8 cellular contexts compared by ENCODE assay signal in genomic region chr18:11857177-11857887, GRCh38. TPM values are rescaled to one million over a fixed set of nuclear protein-coding genes. Genes with fewer than 3 reads are reported as not detected.
A peak's percentile ranks its signal among the peaks of the same experiment; 100 is the strongest.
DNase-seq lines count a peak whose midpoint lies in the region; ATAC-seq lines count a peak whose summit lies in the region.

No MANE protein-coding gene starts in this region.

- no peaks in the 10 kb centered on the region for H3K9me3 ChIP-seq in HUES6 (ENCODE audit: control insufficient read depth, insufficient read depth, low read depth, low read length)
- H3K9me3 ChIP-seq in skeletal muscle tissue (ENCODE audit: control insufficient read depth in 3 of 3, low read length in 3 of 3), result no peaks in the 10 kb centered on the region

- H3K36me3 ChIP-seq in HUES6 (ENCODE audit: control insufficient read depth, insufficient read depth, low read length) (no peaks in the 10 kb centered on the region), skeletal muscle tissue (ENCODE audit: control insufficient read depth in 3 of 3, insufficient read depth in 3 of 3, low read length in 3 of 3) (peaks cover 0 to 3% (median 0%) of the 10 kb centered on the region in 3 donors)

- H3K4me1 ChIP-seq in HUES6 (ENCODE audit: control insufficient read depth, insufficient read depth, low read length) (peaks cover 37% of the 10 kb centered on the region), skeletal muscle tissue (ENCODE audit: control insufficient read depth in 3 of 3, insufficient read depth in 3 of 3, low read length in 3 of 3) (peaks cover 13 to 39% (median 29%) of the 10 kb centered on the region in 3 donors)

- DNase-seq in AG08395 (ENCODE audit: low spot score) (peak; percentile 89), astrocyte of the hippocampus (ENCODE audit: low read depth, low spot score) (peak; percentile 94), iPS-NIHi7 (ENCODE audit: extremely low spot score) (peak; percentile 59)
- DNase-seq in effector CD4-positive, alpha-beta T cell, result no peak
- no peak for DNase-seq in stimulated activated CD4-positive, alpha-beta T cell treated with anti-CD3 and anti-CD28 coated beads, Interleukin-12 subunit alpha, Interleukin-12 subunit beta, amount 100 ng/mL, for 4 hours

- H3K9ac ChIP-seq in HUES6 (ENCODE audit: low read length) (peak overlapping the region; percentile 62), skeletal muscle tissue (ENCODE audit: low read depth in 1 of 3, low read length in 3 of 3) (peak overlapping the region; percentile 64 to 88 (median 66))

- peak overlapping the region; percentile 28 for H3K4me3 ChIP-seq in HUES6 (ENCODE audit: low read depth, low read length)
- H3K4me3 ChIP-seq in skeletal muscle tissue (ENCODE audit: low read length in 3 of 3), result peak overlapping the region; percentile 63 to 75 (median 63)

- H3K27ac ChIP-seq in HUES6 (ENCODE audit: low read depth, low read length) (peak overlapping the region; percentile 86), skeletal muscle tissue (ENCODE audit: low read depth, low read length) (peak overlapping the region; percentile 94)

- no peak for ATAC-seq in HG02759 (IDR thresholded peaks at IDR 0.05; ENCODE audit: unreplicated experiment)

- H3K27me3 ChIP-seq in HUES6 (ENCODE audit: control insufficient read depth, insufficient read depth, low read length) (no peaks in the 10 kb centered on the region), skeletal muscle tissue (ENCODE audit: control insufficient read depth in 3 of 3, insufficient read depth in 3 of 3, low read length in 3 of 3) (no peaks in the 10 kb centered on the region)

RNA-seq across cellular contexts. Expression of gene CHMP1B, which starts 6.1 kb away (rescaled TPM):
- total RNA-seq in skeletal muscle tissue, result 29.2 TPM

RNA-seq across cellular contexts. Expression of gene MPPE1, which starts 50.8 kb away (rescaled TPM):
- total RNA-seq in skeletal muscle tissue, result 20.9 TPM

Comparison
In these comparisons a context has a peak if more than half of its experiments do, and no peak if none do; other contexts are left out.
1. DNase-seq: peak in AG08395 (single experiment), astrocyte of the hippocampus (single experiment) and iPS-NIHi7 (single experiment); none in effector CD4-positive, alpha-beta T cell (single experiment) and stimulated activated CD4-positive, alpha-beta T cell treated with anti-CD3 and anti-CD28 coated beads, Interleukin-12 subunit alpha, Interleukin-12 subunit beta, amount 100 ng/mL, for 4 hours (single experiment).